Comparison of ENCODE assay signal across 7 cellular contexts in genomic region chr1:89080068-89080467, GRCh38. TPM values are rescaled to one million over a fixed set of nuclear protein-coding genes. Genes with fewer than 3 reads are reported as not detected.
DNase-seq lines count a peak whose midpoint lies in the region; ATAC-seq, FAIRE-seq and TF ChIP-seq lines count a peak whose summit lies in the region.
"Not testable (repeated sequence)": the region's sequence is repeated elsewhere in the genome, so short reads cannot be mapped to it uniquely, and the experiment has no call there.

No MANE protein-coding gene starts in this region.

- TF ChIP-seq RAD21 in GM12878 (IDR thresholded peaks at IDR 0.05; ENCODE audit: insufficient read depth, low read depth, low read length), result not testable (repeated sequence)

- not testable (repeated sequence) for H3K79me2 ChIP-seq in GM12878 (ENCODE audit: control insufficient read depth, insufficient read depth, low read length)

- CTCF ChIA-PET in HEK293 (lab: Yijun Ruan, JAX), result interaction anchor here (0.6 kb wide), 1 partner anchor 506 kb away, joined by 6 read pairs; no protein-coding TSS in a partner anchor
- CTCF ChIA-PET in activated B cell treated with CpG ODN at 0.5 μM for 24 hours (lab: Charles Lee), result interaction anchor here (2.0 kb wide), 1 partner anchor 278 kb away, joined by 10 read pairs; no protein-coding TSS in a partner anchor
- CTCF ChIA-PET in GM12878 (lab: Yijun Ruan, JAX), result interaction anchor here (1.2 to 1.7 kb wide), 2 partner anchors 69 to 196 kb away, joined by 3 to 5 read pairs; no protein-coding TSS in a partner anchor

- FAIRE-seq in GM12878 (lab: Jason Lieb, UNC), result not testable (repeated sequence)

- not testable (repeated sequence) for H4K20me1 ChIP-seq in GM12878 (ENCODE audit: control insufficient read depth, insufficient read depth)

- H3K27me3 ChIP-seq in GM12878 (replicated peaks in 1 of 2; ENCODE audit: control insufficient read depth in 2 of 2, insufficient read depth in 2 of 2, low read length in 1 of 2); heart right ventricle: not testable (repeated sequence)

- not testable (repeated sequence) for DNase-seq in activated B cell treated with CpG ODN at 0.5 μM for 24 hours; GM12878 (ENCODE audit: low read depth, low spot score); heart right ventricle; memory B cell (ENCODE audit: low spot score in 2 of 2)

- not testable (repeated sequence) for H3K4me1 ChIP-seq in HEK293 (ENCODE audit: control insufficient read depth, insufficient read depth, low read length); GM12878 (ENCODE audit: control insufficient read depth, insufficient read depth, low read length)
- H3K4me1 ChIP-seq in heart right ventricle, result peaks cover 0 to 11% (median 5%) of the 10 kb centered on the region in 9 donors

- ATAC-seq in activated B cell treated with CpG ODN at 0.5 μM for 24 hours (ENCODE audit: low read depth); GM12878; heart right ventricle; memory B cell (ENCODE audit: low read depth): not testable (repeated sequence)

- TF ChIP-seq EP300 in GM12878 (IDR thresholded peaks at IDR 0.05; ENCODE audit: borderline replicate concordance in 1 of 2, control insufficient read depth in 1 of 2, low read depth in 2 of 2, low read length in 2 of 2), result not testable (repeated sequence)

- H3K4me2 ChIP-seq in GM12878 (ENCODE audit: control insufficient read depth, insufficient read depth), result not testable (repeated sequence)

- not testable (repeated sequence) for TF ChIP-seq POLR2A in GM12878 (IDR thresholded peaks at IDR 0.05; ENCODE audit: low read depth, low read length)

- not testable (repeated sequence) for H3K9me3 ChIP-seq in HEK293 (ENCODE audit: control insufficient read depth, insufficient read depth, low read depth, low read length); GM12878 (replicated peaks; ENCODE audit: control insufficient read depth, insufficient read depth, low read length)
- H3K9me3 ChIP-seq in heart right ventricle, result peaks cover 0 to 18% (median 7%) of the 10 kb centered on the region in 11 donors

- intact Hi-C loops in activated B cell treated with CpG ODN at 0.5 μM for 24 hours (cut with micrococcal nuclease); GM12878 (cut with micrococcal nuclease; ENCODE audit: unreplicated experiment); dendritic cell treated with granulocyte-macrophage colony-stimulating factor and Interleukin-4, amounts not matched to agents 40 ng/mL and 50 ng/mL, for 4 days (cut with micrococcal nuclease): not testable (repeated sequence)
- intact Hi-C loops in heart right ventricle (cut with DNase I), result loop anchor here in 5 of 10 donors (5.0 to 10.0 kb wide), 4 partner anchors 75 to 375 kb away; no protein-coding TSS in a partner anchor

- H3K27ac ChIP-seq in HEK293 (ENCODE audit: extremely low read depth, low read depth, low read length); GM12878 (ENCODE audit: control insufficient read depth, insufficient read depth): not testable (repeated sequence)
- peak overlapping the region in 7 of 10 donors; percentile 3 to 83 (median 56) for H3K27ac ChIP-seq in heart right ventricle

- peak overlapping the region; percentile 74 for H3K27ac Mint-ChIP-seq in activated B cell treated with CpG ODN at 0.5 μM for 24 hours
- peak overlapping the region; percentile 70 for H3K27ac Mint-ChIP-seq in dendritic cell treated with granulocyte-macrophage colony-stimulating factor and Interleukin-4, amounts not matched to agents 40 ng/mL and 50 ng/mL, for 4 days
- H3K27ac Mint-ChIP-seq in memory B cell, result peak overlapping the region; percentile 78
- peak overlapping the region; percentile 41 for H3K27ac Mint-ChIP-seq in stimulated activated naive CD8-positive, alpha-beta T cell treated with anti-CD3 and anti-CD28 coated beads, Interleukin-15, Interleukin-2, amounts not matched to agents 100 ng/mL and 50 ng/mL, for 24 hours

- not testable (repeated sequence) for H3K9me3 Mint-ChIP-seq in activated B cell treated with CpG ODN at 0.5 μM for 24 hours, memory B cell
- peaks cover 19% of the 10 kb centered on the region for H3K9me3 Mint-ChIP-seq in dendritic cell treated with granulocyte-macrophage colony-stimulating factor and Interleukin-4, amounts not matched to agents 40 ng/mL and 50 ng/mL, for 4 days
- H3K9me3 Mint-ChIP-seq in stimulated activated naive CD8-positive, alpha-beta T cell treated with anti-CD3 and anti-CD28 coated beads, Interleukin-15, Interleukin-2, amounts not matched to agents 100 ng/mL and 50 ng/mL, for 24 hours, result peaks cover 14% of the 10 kb centered on the region

- not testable (repeated sequence) for H3K36me3 Mint-ChIP-seq in activated B cell treated with CpG ODN at 0.5 μM for 24 hours (ENCODE audit: low read depth); dendritic cell treated with granulocyte-macrophage colony-stimulating factor and Interleukin-4, amounts not matched to agents 40 ng/mL and 50 ng/mL, for 4 days (ENCODE audit: low read depth); memory B cell; stimulated activated naive CD8-positive, alpha-beta T cell treated with anti-CD3 and anti-CD28 coated beads, Interleukin-15, Interleukin-2, amounts not matched to agents 100 ng/mL and 50 ng/mL, for 24 hours (ENCODE audit: low read depth)

- peaks cover 11% of the 10 kb centered on the region for H3K4me1 Mint-ChIP-seq in activated B cell treated with CpG ODN at 0.5 μM for 24 hours
- peaks cover 17% of the 10 kb centered on the region for H3K4me1 Mint-ChIP-seq in dendritic cell treated with granulocyte-macrophage colony-stimulating factor and Interleukin-4, amounts not matched to agents 40 ng/mL and 50 ng/mL, for 4 days (ENCODE audit: low read depth)
- H3K4me1 Mint-ChIP-seq in memory B cell; stimulated activated naive CD8-positive, alpha-beta T cell treated with anti-CD3 and anti-CD28 coated beads, Interleukin-15, Interleukin-2, amounts not matched to agents 100 ng/mL and 50 ng/mL, for 24 hours (ENCODE audit: low read depth): not testable (repeated sequence)

- BruUV-seq in GM12878 (replicated peaks; lab: Mats Ljungman, UMichigan), result not testable (repeated sequence)

- not testable (repeated sequence) for TF ChIP-seq CTCF in HEK293 (tag by site-specific recombination; IDR thresholded peaks at IDR 0.05); activated B cell treated with CpG ODN at 0.5 μM for 24 hours (IDR thresholded peaks at IDR 0.05); GM12878 (IDR thresholded peaks at IDR 0.05 in 2 of 3, conservative IDR thresholded peaks at IDR 0.05 in 1 of 3; ENCODE audit: control insufficient read depth in 2 of 3, extremely low read depth in 1 of 3, insufficient read depth in 1 of 3, low read depth in 3 of 3, low read length in 3 of 3); heart right ventricle (IDR thresholded peaks at IDR 0.05)

- in situ Hi-C loops in GM12878 (cut with MboI), result not testable (repeated sequence)

- SMC1A ChIA-PET in GM12878 (lab: Charles Lee; ENCODE audit: uncharacterized antibody, unreplicated experiment), result interaction anchor here (1.0 to 2.0 kb wide), 4 partner anchors 11 to 767 kb away, joined by 3 to 15 read pairs (median 6); partner anchors contain the start of gene GBP1

- H3K4me3 Mint-ChIP-seq in activated B cell treated with CpG ODN at 0.5 μM for 24 hours; dendritic cell treated with granulocyte-macrophage colony-stimulating factor and Interleukin-4, amounts not matched to agents 40 ng/mL and 50 ng/mL, for 4 days; memory B cell; stimulated activated naive CD8-positive, alpha-beta T cell treated with anti-CD3 and anti-CD28 coated beads, Interleukin-15, Interleukin-2, amounts not matched to agents 100 ng/mL and 50 ng/mL, for 24 hours: not testable (repeated sequence)

- H3K4me3 ChIP-seq in HEK293 (ENCODE audit: low read depth, low read length); GM12878; heart right ventricle: not testable (repeated sequence)

- 81% methylated on average over 7 of the region's 7 CpGs for WGBS in GM12878 (ENCODE audit: insufficient coverage, insufficient replicate concordance, low lambda C conversion rate, missing lambda C conversion rate)
- WGBS in heart right ventricle, 2 donors, result 93 to 94% methylated on average over 7 of the region's 7 CpGs

- RAD21 ChIA-PET in GM12878 (lab: Charles Lee; ENCODE audit: unreplicated experiment), result interaction anchor here (1.3 to 1.8 kb wide), 2 partner anchors 15 to 118 kb away, joined by 3 to 5 read pairs; partner anchors contain the start of gene GBP1

- H3K9ac ChIP-seq in GM12878 (ENCODE audit: control insufficient read depth, insufficient read depth, low read length), result not testable (repeated sequence)

- POLR2A ChIA-PET in HEK293 (lab: Yijun Ruan, JAX); GM12878 (lab: Charles Lee): not testable (repeated sequence)
- POLR2A ChIA-PET in activated B cell treated with CpG ODN at 0.5 μM for 24 hours (lab: Charles Lee), result interaction anchor here (1.2 to 1.4 kb wide), 2 partner anchors 15 to 119 kb away, joined by 6 to 9 read pairs; partner anchors contain the start of genes GBP1 and GBP4

- not testable (repeated sequence) for H3K27me3 Mint-ChIP-seq in activated B cell treated with CpG ODN at 0.5 μM for 24 hours; dendritic cell treated with granulocyte-macrophage colony-stimulating factor and Interleukin-4, amounts not matched to agents 40 ng/mL and 50 ng/mL, for 4 days; memory B cell; stimulated activated naive CD8-positive, alpha-beta T cell treated with anti-CD3 and anti-CD28 coated beads, Interleukin-15, Interleukin-2, amounts not matched to agents 100 ng/mL and 50 ng/mL, for 24 hours

- not testable (repeated sequence) for H3K36me3 ChIP-seq in HEK293 (ENCODE audit: control insufficient read depth in 2 of 2, insufficient read depth in 1 of 2, low read length in 2 of 2); GM12878 (ENCODE audit: control insufficient read depth in 2 of 2, insufficient read depth in 2 of 2, low read length in 1 of 2); heart right ventricle

- H2AFZ ChIP-seq in GM12878 (ENCODE audit: control insufficient read depth, low read depth, low read length), result not testable (repeated sequence)

RNA-seq across cellular contexts. Expression of gene GBP1, which starts 15.1 kb away (rescaled TPM):
- total RNA-seq in activated B cell treated with CpG ODN at 0.5 μM for 24 hours (24.0 and 27.5 TPM in 2 replicates), GM12878 (2014; rRNA removed) (5.1 and 5.3 TPM in 2 replicates), GM12878 (2014; rRNA removed; fragmentation: Illumina TruSeq; extraction: Trizol) (6.8 and 6.9 TPM in 2 replicates), GM12878 (2021) (3.9 and 4.8 TPM in 2 replicates), heart right ventricle (100 to 1,000 TPM in 1 of 10 donors, 10 to 100 TPM in 2, 1 to 10 TPM in 7; 4.1 to 119 (median 9.0) TPM)
- total RNA-seq in GM12878 (2013; cell fraction: nucleolus; rRNA removed), result 26.5 and 26.6 TPM in 2 replicates
- 9.7 TPM for polyA plus RNA-seq in GM12878 (2011; ENCODE audit: low read depth)
- polyA plus RNA-seq in GM12878 (2011; rRNA removed) (8.7 and 8.9 TPM in 2 replicates), GM12878 (2014; fragmentation: Illumina TruSeq; extraction: Trizol) (7.2 and 8.4 TPM in 2 replicates), GM12878 (2014; fragmentation: Nextera tagmentation; extraction: Ambion mirVana) (1 to 10 TPM; 3.6 to 6.2 TPM), GM12878 (2014; rRNA removed) (3.4 and 4.2 TPM in 2 replicates), GM12878 (2016; fragmentation: Nextera tagmentation; extraction: Ambion mirVana) (1 to 10 TPM; 1.5 to 1.8 TPM), heart right ventricle (10 to 100 TPM in 1 of 2 donors, 1 to 10 TPM in 1; 5.8 to 10.2 TPM)
- 4.2 and 4.7 TPM in 2 replicates for polyA plus RNA-seq in GM12878 (2011; cell fraction: cytosol; rRNA removed)
- 16.8 and 17.4 TPM in 2 replicates for polyA plus RNA-seq in GM12878 (2011; cell fraction: nucleus; rRNA removed)
- 14.2 and 14.8 TPM in 2 replicates for polyA plus RNA-seq in GM12878 (2012)
- polyA minus RNA-seq in GM12878 (2011; rRNA and poly(A)+ RNA removed), result 6.7 and 9.0 TPM in 2 replicates
- 1.6 and 4.3 TPM in 2 replicates for polyA minus RNA-seq in GM12878 (2011; cell fraction: cytosol; rRNA and poly(A)+ RNA removed)
- 14.4 and 18.2 TPM in 2 replicates for polyA minus RNA-seq in GM12878 (2011; cell fraction: nucleus; rRNA and poly(A)+ RNA removed)

RNA-seq across cellular contexts. Expression of gene GBP2, which starts 45.8 kb away (rescaled TPM):
- 24.4 and 26.7 TPM in 2 replicates for total RNA-seq in activated B cell treated with CpG ODN at 0.5 μM for 24 hours
- 11.1 and 12.4 TPM in 2 replicates for total RNA-seq in GM12878 (2013; cell fraction: nucleolus; rRNA removed)
- 3.2 and 3.5 TPM in 2 replicates for total RNA-seq in GM12878 (2014; rRNA removed)
- 5.9 and 7.7 TPM in 2 replicates for total RNA-seq in GM12878 (2014; rRNA removed; fragmentation: Illumina TruSeq; extraction: Trizol)
- total RNA-seq in GM12878 (2021), result 3.1 TPM in 2 replicates
- polyA plus RNA-seq in GM12878 (2011; ENCODE audit: low read depth), result 11.0 TPM
- 5.6 and 6.1 TPM in 2 replicates for polyA plus RNA-seq in GM12878 (2011; rRNA removed)
- polyA plus RNA-seq in GM12878 (2011; cell fraction: cytosol; rRNA removed), result 3.7 and 4.0 TPM in 2 replicates
- polyA plus RNA-seq in GM12878 (2011; cell fraction: nucleus; rRNA removed), result 3.2 and 4.8 TPM in 2 replicates
- 11.9 and 12.4 TPM in 2 replicates for polyA plus RNA-seq in GM12878 (2012)
- polyA plus RNA-seq in GM12878 (2014; fragmentation: Illumina TruSeq; extraction: Trizol), result 5.2 and 7.7 TPM in 2 replicates
- polyA plus RNA-seq in GM12878 (2014; fragmentation: Nextera tagmentation; extraction: Ambion mirVana), result 1 to 10 TPM; 2.6 to 4.0 TPM
- polyA plus RNA-seq in GM12878 (2014; rRNA removed), result 3.2 TPM in 2 replicates
- polyA plus RNA-seq in GM12878 (2016; fragmentation: Nextera tagmentation; extraction: Ambion mirVana), result 1 to 10 TPM; 1.6 TPM
- polyA minus RNA-seq in GM12878 (2011; rRNA and poly(A)+ RNA removed), result 4.8 and 5.1 TPM in 2 replicates
- 1.6 and 2.0 TPM in 2 replicates for polyA minus RNA-seq in GM12878 (2011; cell fraction: cytosol; rRNA and poly(A)+ RNA removed)
- 2.9 and 4.1 TPM in 2 replicates for polyA minus RNA-seq in GM12878 (2011; cell fraction: nucleus; rRNA and poly(A)+ RNA removed)
- 10 to 100 TPM in 4 of 10 donors, 1 to 10 TPM in 6; 6.0 to 67.3 (median 9.1) TPM for total RNA-seq in heart right ventricle
- polyA plus RNA-seq in heart right ventricle, result 10 to 100 TPM; 12.6 to 51.7 TPM

RNA-seq across cellular contexts. Expression of gene GBP3, which starts 57.4 kb away (rescaled TPM):
- total RNA-seq in activated B cell treated with CpG ODN at 0.5 μM for 24 hours, result 14.4 and 15.5 TPM in 2 replicates
- 16.5 and 17.1 TPM in 2 replicates for total RNA-seq in GM12878 (2013; cell fraction: nucleolus; rRNA removed)
- 2.6 TPM in 2 replicates for total RNA-seq in GM12878 (2014; rRNA removed)
- 2.7 and 3.3 TPM in 2 replicates for total RNA-seq in GM12878 (2014; rRNA removed; fragmentation: Illumina TruSeq; extraction: Trizol)
- 1.8 and 2.4 TPM in 2 replicates for total RNA-seq in GM12878 (2021)
- 3.2 TPM for polyA plus RNA-seq in GM12878 (2011; ENCODE audit: low read depth)
- 3.1 and 3.8 TPM in 2 replicates for polyA plus RNA-seq in GM12878 (2011; rRNA removed)
- 1.2 and 2.2 TPM in 2 replicates for polyA plus RNA-seq in GM12878 (2011; cell fraction: cytosol; rRNA removed)
- polyA plus RNA-seq in GM12878 (2011; cell fraction: nucleus; rRNA removed), result 3.2 and 5.2 TPM in 2 replicates
- 1.8 and 2.9 TPM in 2 replicates for polyA plus RNA-seq in GM12878 (2012)
- polyA plus RNA-seq in GM12878 (2014; fragmentation: Illumina TruSeq; extraction: Trizol), result 2.1 and 5.7 TPM in 2 replicates
- polyA plus RNA-seq in GM12878 (2014; fragmentation: Nextera tagmentation; extraction: Ambion mirVana), result 1 to 10 TPM in 1 of 2 experiments, under 1 TPM in 1; 0.32 to 1.2 TPM
- 1.2 and 1.4 TPM in 2 replicates for polyA plus RNA-seq in GM12878 (2014; rRNA removed)
- under 1 TPM; 0.21 to 0.98 TPM for polyA plus RNA-seq in GM12878 (2016; fragmentation: Nextera tagmentation; extraction: Ambion mirVana)
- polyA minus RNA-seq in GM12878 (2011; rRNA and poly(A)+ RNA removed), result 3.3 and 4.2 TPM in 2 replicates
- 0.73 and 0.94 TPM in 2 replicates for polyA minus RNA-seq in GM12878 (2011; cell fraction: cytosol; rRNA and poly(A)+ RNA removed)
- polyA minus RNA-seq in GM12878 (2011; cell fraction: nucleus; rRNA and poly(A)+ RNA removed), result 3.5 and 3.7 TPM in 2 replicates
- 10 to 100 TPM in 1 of 10 donors, 1 to 10 TPM in 9; 1.6 to 21.6 (median 6.3) TPM for total RNA-seq in heart right ventricle
- polyA plus RNA-seq in heart right ventricle, result 1 to 10 TPM; 2.9 to 5.8 TPM
